Comparison of ENCODE assay signal across 35 cellular contexts in genomic region chr18:5643288-5643687, GRCh38.
"Had no signal": no experiment of that assay in that cellular context is flagged by ENCODE, and none has a peak within 500 bp of the region (broad histone marks: within the 10 kb centered on the region; RNA-seq: fewer than 3 reads in every experiment).

No MANE protein-coding gene starts in this region.

- H3K27ac ChIP-seq: KMS-11 had no signal

- DNase-seq: Karpas-422, Kasumi-1, MG63, MM.1S, MV-4-11, NCI-H1048, NCI-H1092, NCI-H1092 treated with DMSO at 0.1 percent for 48 hours, NCI-H1105, NCI-H1105 treated with DMSO at 0.1 percent for 48 hours, NCI-H1417, NCI-H1417 treated with DMSO at 0.1 percent for 48 hours, NCI-H1436, NCI-H1436 treated with DMSO at 0.1 percent for 48 hours, NCI-H146, NCI-H1694, NCI-H1694 treated with DMSO at 0.1 percent for 48 hours, NCI-H187, NCI-H187 treated with DMSO at 0.1 percent for 48 hours, NCI-H1930, NCI-H2029, NCI-H2029 treated with DMSO at 0.1 percent for 48 hours, NCI-H2081, NCI-H2081 treated with DMSO at 0.1 percent for 48 hours, NCI-H2107, NCI-H2171, NCI-H2171 treated with DMSO at 0.1 percent for 48 hours, NCI-H2227 treated with DMSO at 0.1 percent for 48 hours, NCI-H226, NCI-H345, NCI-H446, NCI-H446 treated with DMSO at 0.1 percent for 48 hours, NCI-H510A, NCI-H510A treated with DMSO at 0.1 percent for 48 hours had no signal

- H3K36me3 ChIP-seq: MG63 had no signal

- H3K9me3 ChIP-seq: MG63 had no signal

- H3K4me3 ChIP-seq: MG63 had no signal
